12 cellular contexts compared by ENCODE assay signal in genomic region chr3:104133004-104133403, GRCh38.
DNase-seq lines count a peak whose midpoint lies in the region; ATAC-seq and TF ChIP-seq lines count a peak whose summit lies in the region.
"Had no signal": no experiment of that assay in that cellular context is flagged by ENCODE, and none has a peak within 500 bp of the region (broad histone marks: within the 10 kb centered on the region; RNA-seq: fewer than 3 reads in every experiment).

No MANE protein-coding gene starts in this region.

- no peak for TF ChIP-seq RAD21 in HCT116 (IDR thresholded peaks at IDR 0.05; ENCODE audit: low read depth)

- H4K20me1 ChIP-seq in HCT116 (ENCODE audit: insufficient read depth) = no peaks in the 10 kb centered on the region
- H4K20me1 ChIP-seq in SU-DHL-6 (ENCODE audit: low read depth, low read length) = no peaks in the 10 kb centered on the region

- RAD21 ChIA-PET in HCT116 (lab: Charles Lee; ENCODE audit: low non-redundant PET in 1 of 2, low total read pairs in 2 of 2, uncharacterized antibody in 2 of 2, unreplicated experiment in 2 of 2) = no interaction called here

- no peak for TF ChIP-seq CTCF in HCT116 (IDR thresholded peaks at IDR 0.05 in 2 of 3, conservative IDR thresholded peaks at IDR 0.05 in 1 of 3; ENCODE audit: borderline replicate concordance in 1 of 3, insufficient read depth in 1 of 3, low read depth in 2 of 3, low read length in 2 of 3)
- no peak for TF ChIP-seq CTCF in SU-DHL-6 (IDR thresholded peaks at IDR 0.05; ENCODE audit: insufficient read depth, low read length, poor library complexity, severe bottlenecking)
- no peak for TF ChIP-seq CTCF in RWPE1 (conservative IDR thresholded peaks at IDR 0.05; ENCODE audit: low read depth)

- H3K27me3 Mint-ChIP-seq in stimulated activated memory B cell treated with anti-CD40 and anti-IgM and Interleukin-4, amounts not matched to agents 10 μg/mL and 1 μg/mL and 100 μg/mL, for 72 hours = no peaks in the 10 kb centered on the region

- H3K9me2 ChIP-seq in HCT116 (ENCODE audit: insufficient read depth) (no peaks in the 10 kb centered on the region), SU-DHL-6 (replicated peaks; ENCODE audit: insufficient read depth, low read length) (no peaks in the 10 kb centered on the region)

- no TSS peak for BruUV-seq in HCT116 (replicated peaks; lab: Mats Ljungman, UMichigan)

- no peak for TF ChIP-seq POLR2A in HCT116 (IDR thresholded peaks at IDR 0.05; ENCODE audit: borderline replicate concordance, extremely low read depth, insufficient read depth, insufficient read length)

- intact Hi-C loops in HCT116 (cut with micrococcal nuclease) = no loop called here

- H3K4me3 Mint-ChIP-seq in stimulated activated memory B cell treated with anti-CD40 and anti-IgM and Interleukin-4, amounts not matched to agents 10 μg/mL and 1 μg/mL and 100 μg/mL, for 72 hours = no peak overlapping the region
- H3K4me3 Mint-ChIP-seq: T-helper 1 cell treated with Interleukin-12 subunit alpha and Interleukin-12 subunit beta and Interleukin-4 antibody, amounts not matched to agents 30 μg/mL and 1 μg/mL, for 36 hours had no signal

- no peaks in the 10 kb centered on the region for H3F3A ChIP-seq in SU-DHL-6 (ENCODE audit: insufficient read depth)

- no peak for ATAC-seq in HCT116
- ATAC-seq in stimulated activated memory B cell treated with anti-CD40 and anti-IgM and Interleukin-4, amounts not matched to agents 10 μg/mL and 1 μg/mL and 100 μg/mL, for 72 hours = peak; percentile 62
- no peak for ATAC-seq in GM21447 (IDR thresholded peaks at IDR 0.05; ENCODE audit: unreplicated experiment)
- no peak for ATAC-seq in GM21723 (IDR thresholded peaks at IDR 0.05; ENCODE audit: unreplicated experiment)
- ATAC-seq: PC-3 had no signal

- DNase-seq in HCT116 (ENCODE audit: low read depth, low spot score) = no peak
- peak; percentile 2 for DNase-seq in left kidney (ENCODE audit: low read depth, low spot score)
- no peak for DNase-seq in RWPE1 (ENCODE audit: low spot score)
- no peak for DNase-seq in ureter (ENCODE audit: low spot score)
- DNase-seq: NCI-H345 had no signal

- H3K9me3 Mint-ChIP-seq in stimulated activated memory B cell treated with anti-CD40 and anti-IgM and Interleukin-4, amounts not matched to agents 10 μg/mL and 1 μg/mL and 100 μg/mL, for 72 hours = peaks cover 10% of the 10 kb centered on the region
- H3K9me3 Mint-ChIP-seq: T-helper 1 cell treated with Interleukin-12 subunit alpha and Interleukin-12 subunit beta and Interleukin-4 antibody, amounts not matched to agents 30 μg/mL and 1 μg/mL, for 36 hours had no signal

- H3K4me3 ChIP-seq in HCT116 (replicated peaks in 1 of 2; ENCODE audit: low read depth in 1 of 2, low read length in 2 of 2) = no peak overlapping the region
- H3K4me3 ChIP-seq in SU-DHL-6 (ENCODE audit: insufficient read depth, low read length, poor library complexity, severe bottlenecking) = no peak overlapping the region

- H3K4me2 ChIP-seq in HCT116 (ENCODE audit: low read length) = no peak overlapping the region
- H3K4me2 ChIP-seq in SU-DHL-6 (ENCODE audit: low read depth, low read length, poor library complexity, severe bottlenecking) = no peak overlapping the region

- CTCF ChIA-PET in HCT116 (lab: Charles Lee) (no interaction called here), RWPE1 (lab: Yijun Ruan, JAX) (interaction anchor here (0.6 kb wide), 1 partner anchor 1232 kb away, joined by 4 read pairs; no protein-coding TSS in a partner anchor)

- H3K27ac ChIP-seq in HCT116 (ENCODE audit: low read depth, low read length) = no peak overlapping the region
- H3K27ac ChIP-seq in SU-DHL-6 (ENCODE audit: low read depth, low read length) = no peak overlapping the region
- H3K27ac ChIP-seq in RWPE1 = no peak overlapping the region
- H3K27ac ChIP-seq: C4-2B had no signal

- H3K36me3 ChIP-seq in HCT116 (ENCODE audit: control insufficient read depth in 1 of 2, insufficient read depth in 2 of 2, low read length in 2 of 2) (no peaks in the 10 kb centered on the region), SU-DHL-6 (ENCODE audit: low read length) (no peaks in the 10 kb centered on the region)

- H3K36me3 Mint-ChIP-seq in stimulated activated memory B cell treated with anti-CD40 and anti-IgM and Interleukin-4, amounts not matched to agents 10 μg/mL and 1 μg/mL and 100 μg/mL, for 72 hours = no peaks in the 10 kb centered on the region

- POLR2A ChIA-PET in HCT116 (lab: Charles Lee) (no interaction called here), RWPE1 (lab: Yijun Ruan, JAX; ENCODE audit: low non-redundant PET) (no interaction called here)

- peaks cover 11% of the 10 kb centered on the region for H3K4me1 Mint-ChIP-seq in stimulated activated memory B cell treated with anti-CD40 and anti-IgM and Interleukin-4, amounts not matched to agents 10 μg/mL and 1 μg/mL and 100 μg/mL, for 72 hours

- H3K9ac ChIP-seq in HCT116 (ENCODE audit: low read length) (no peak overlapping the region), SU-DHL-6 (ENCODE audit: low read length) (no peak overlapping the region)

- H3K27ac Mint-ChIP-seq in stimulated activated memory B cell treated with anti-CD40 and anti-IgM and Interleukin-4, amounts not matched to agents 10 μg/mL and 1 μg/mL and 100 μg/mL, for 72 hours = no peak overlapping the region
- H3K27ac Mint-ChIP-seq: T-helper 1 cell treated with Interleukin-12 subunit alpha and Interleukin-12 subunit beta and Interleukin-4 antibody, amounts not matched to agents 30 μg/mL and 1 μg/mL, for 36 hours had no signal

- H3K4me1 ChIP-seq in HCT116 (ENCODE audit: control insufficient read depth in 1 of 2, insufficient read depth in 2 of 2, low read length in 2 of 2) = no peaks in the 10 kb centered on the region

- H3K79me2 ChIP-seq in HCT116 (ENCODE audit: insufficient read depth, low read length) (no peaks in the 10 kb centered on the region), SU-DHL-6 (ENCODE audit: insufficient read depth, low read length) (no peaks in the 10 kb centered on the region)

- H3K27me3 ChIP-seq in HCT116 (ENCODE audit: insufficient read depth, low read length) (no peaks in the 10 kb centered on the region), SU-DHL-6 (ENCODE audit: low read length) (no peaks in the 10 kb centered on the region)

- H3K9me3 ChIP-seq in HCT116 (ENCODE audit: control insufficient read depth in 1 of 2, insufficient read depth in 1 of 2, low read depth in 1 of 2, low read length in 2 of 2) (no peaks in the 10 kb centered on the region), SU-DHL-6 (ENCODE audit: insufficient read depth, low read length) (no peaks in the 10 kb centered on the region)

- peak overlapping the region; percentile 37 for H2AFZ ChIP-seq in HCT116 (ENCODE audit: low read depth, low read length, poor library complexity, severe bottlenecking)
- peak overlapping the region; percentile 37 for H2AFZ ChIP-seq in SU-DHL-6 (ENCODE audit: low read depth, low read length, severe bottlenecking)

TF ChIP-seq in HCT116, 20 proteins besides CTCF, POLR2A, EP300 and RAD21:
- TF ChIP-seq EGR1 (IDR thresholded peaks at IDR 0.05; ENCODE audit: low read depth) (no peak), ELF1 (IDR thresholded peaks at IDR 0.05; ENCODE audit: borderline replicate concordance, low read depth) (no peak), SIN3A (IDR thresholded peaks at IDR 0.05; ENCODE audit: low read depth) (no peak), YY1 (IDR thresholded peaks at IDR 0.05; ENCODE audit: extremely low read depth, insufficient replicate concordance, low read depth, low read length) (no peak), POLR2AphosphoS5 (IDR thresholded peaks at IDR 0.05; ENCODE audit: low read depth, low read length) (no peak), EZH2phosphoT487 (IDR thresholded peaks at IDR 0.05; ENCODE audit: borderline replicate concordance) (no peak), REST (IDR thresholded peaks at IDR 0.05; ENCODE audit: low read depth) (no peak), FOSL1 (IDR thresholded peaks at IDR 0.05; ENCODE audit: low read depth) (no peak), ATF3 (IDR thresholded peaks at IDR 0.05) (no peak), MAX (IDR thresholded peaks at IDR 0.05) (no peak), CEBPB (IDR thresholded peaks at IDR 0.05; ENCODE audit: low read depth) (no peak)
